In the genomic region with DNA sequence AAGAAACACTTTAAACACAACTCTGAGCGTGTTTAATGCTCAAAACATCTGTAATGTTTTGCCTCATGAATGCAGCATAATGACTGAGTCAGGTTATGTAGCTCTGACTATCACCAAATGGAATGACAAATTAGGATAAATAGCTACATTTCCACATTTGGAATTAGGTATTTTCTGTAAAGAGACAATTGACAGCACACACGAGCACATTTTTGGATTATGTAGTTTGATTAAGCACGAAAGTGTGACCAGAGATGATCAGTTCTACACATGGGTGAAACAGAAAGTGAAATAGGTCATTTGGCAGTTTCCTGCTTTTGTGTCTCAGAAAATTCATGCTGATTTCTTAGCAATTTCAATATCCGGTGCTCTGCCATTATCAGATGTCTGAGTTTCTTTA, we compare ENCODE assay signal across 9 cellular contexts. TPM values are rescaled to one million over a fixed set of nuclear protein-coding genes. Genes with fewer than 3 reads are reported as not detected.
DNase-seq lines count a peak whose midpoint lies in the region; ATAC-seq and TF ChIP-seq lines count a peak whose summit lies in the region.
"Had no signal": no experiment of that assay in that cellular context is flagged by ENCODE, and none has a peak within 500 bp of the region (broad histone marks: within the 10 kb centered on the region; RNA-seq: fewer than 3 reads in every experiment).

No MANE protein-coding gene starts in this region.

- CTCF ChIA-PET in GM10248 (lab: Yijun Ruan, JAX) = interaction anchor here (0.6 to 2.9 kb wide), 5 partner anchors 8 to 82 kb away, joined by 3 to 15 read pairs (median 8); a partner anchor contains a TSS

- DNase-seq in GM10248 (ENCODE audit: extremely low spot score) = peak; percentile 67
- peak; percentile 70 for DNase-seq in dermis blood vessel endothelial cell
- DNase-seq in glomerular visceral epithelial cell (ENCODE audit: extremely low spot score) = no peak
- no peak for DNase-seq in pons (ENCODE audit: low spot score)
- no peak for DNase-seq in iPS-NIHi7 (ENCODE audit: extremely low spot score)
- DNase-seq in GOT3 (lab: John Stamatoyannopoulos, UW) = no peak
- DNase-seq: dorsolateral prefrontal cortex had no signal

- POLR2A ChIA-PET in GM10248 (lab: Yijun Ruan, JAX) = no interaction called here

- ATAC-seq in GM21367 (IDR thresholded peaks at IDR 0.05; ENCODE audit: unreplicated experiment) (peak; percentile 70), HG03521 (IDR thresholded peaks at IDR 0.05; ENCODE audit: unreplicated experiment) (peak; percentile 68)

- TF ChIP-seq CTCF in GM10248 (IDR thresholded peaks at IDR 0.05; ENCODE audit: control extremely low read depth, extremely low read depth, low read depth, missing control alignments) = no peak

RNA-seq across cellular contexts. Expression of a gene that starts 29.0 kb away (rescaled TPM):
- 24.0 and 36.3 TPM in 2 replicates for total RNA-seq in dermis blood vessel endothelial cell

Comparison
In these comparisons a context has a peak if more than half of its experiments do, and no peak if none do; other contexts are left out.
1. DNase-seq: peak in GM10248 (single experiment) and dermis blood vessel endothelial cell (single experiment); none in glomerular visceral epithelial cell (single experiment), pons (single experiment), iPS-NIHi7 (single experiment) and GOT3 (single experiment).